Comparison of ENCODE assay signal across 29 cellular contexts in the genomic region with DNA sequence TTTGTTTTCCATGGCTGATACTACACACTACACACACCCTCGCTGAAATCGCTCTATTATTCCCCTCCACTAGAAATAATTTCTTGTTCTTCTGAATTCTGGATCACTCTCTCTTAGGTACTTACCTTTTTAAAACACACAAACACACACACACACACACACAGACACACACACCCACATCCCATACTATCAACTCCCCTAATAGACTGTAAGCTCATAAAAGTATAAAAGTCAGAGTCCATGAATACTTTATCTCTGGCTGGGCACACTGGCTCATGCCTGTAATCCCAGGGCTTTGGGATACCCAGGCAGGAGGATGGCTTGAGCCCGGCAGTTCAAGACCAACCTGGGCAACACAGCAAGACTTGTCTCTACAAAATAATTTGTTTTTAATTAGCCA.
"Had no signal": no experiment of that assay in that cellular context is flagged by ENCODE, and none has a peak within 500 bp of the region (broad histone marks: within the 10 kb centered on the region; RNA-seq: fewer than 3 reads in every experiment).

No MANE protein-coding gene starts in this region.

- H3K27ac ChIP-seq: dorsolateral prefrontal cortex, epithelial cell of prostate, gastrocnemius medialis, heart right ventricle, lower lobe of right lung, neural progenitor cell, parathyroid adenoma, right lobe of liver, testis, tibial nerve, upper lobe of right lung, uterus had no signal

- H3K4me1 Mint-ChIP-seq: neural progenitor cell had no signal

- H3K27ac Mint-ChIP-seq: immature natural killer cell; natural killer cell treated with Interleukin-12 subunit alpha and Interleukin-12 subunit beta and Interleukin-15 and Interleukin-18, amount 100 ng/mL, for 72 hours; neural progenitor cell; progenitor cell of endocrine pancreas had no signal

- H3K4me3 Mint-ChIP-seq: immature natural killer cell; natural killer cell treated with Interleukin-12 subunit alpha and Interleukin-12 subunit beta and Interleukin-15 and Interleukin-18, amount 100 ng/mL, for 72 hours; neural progenitor cell; stimulated activated memory B cell treated with anti-CD40 and anti-IgM and Interleukin-4, amounts not matched to agents 10 μg/mL and 1 μg/mL and 100 μg/mL, for 72 hours had no signal

- H3K36me3 Mint-ChIP-seq: immature natural killer cell; natural killer cell treated with Interleukin-12 subunit alpha and Interleukin-12 subunit beta and Interleukin-15 and Interleukin-18, amount 100 ng/mL, for 72 hours had no signal

- DNase-seq: cerebellar nuclear complex; dorsolateral prefrontal cortex; effector CD4-positive, alpha-beta T cell; foreskin fibroblast; gastrocnemius medialis; heart right ventricle; hypothalamus; immature natural killer cell; islet precursor cell; kidney glomerular epithelial cell; left ventricle myocardium superior; lower lobe of right lung; naive B cell; right lobe of liver; stimulated activated CD4-positive, alpha-beta T cell treated with anti-CD3 and anti-CD28 coated beads, Interleukin-4, amount 100 ng/mL, for 4 hours; stimulated activated naive CD8-positive, alpha-beta T cell treated with anti-CD3 and anti-CD28 coated beads, Interleukin-15, Interleukin-2, amounts not matched to agents 100 U/mL and 50 U/mL, for 24 hours; substantia nigra; testis; upper lobe of right lung; uterus had no signal

- H3K9me3 ChIP-seq: gastrocnemius medialis, lower lobe of right lung, right lobe of liver, testis, tibial nerve, upper lobe of right lung, uterus had no signal

- H3K36me3 ChIP-seq: gastrocnemius medialis, heart right ventricle, lower lobe of right lung, neural progenitor cell, right lobe of liver, tibial nerve, upper lobe of right lung, uterus had no signal

- H3K4me1 ChIP-seq: gastrocnemius medialis, heart right ventricle, lower lobe of right lung, neural progenitor cell, parathyroid adenoma, right lobe of liver, testis, tibial nerve, upper lobe of right lung, uterus had no signal

- ATAC-seq: esophagus mucosa; gastrocnemius medialis; heart right ventricle; left ventricle myocardium superior; lower lobe of right lung; natural killer cell treated with Interleukin-12 subunit alpha and Interleukin-12 subunit beta and Interleukin-15 and Interleukin-18, amount 100 ng/mL, for 72 hours; right lobe of liver; stimulated activated memory B cell treated with anti-CD40 and anti-IgM and Interleukin-4, amounts not matched to agents 10 μg/mL and 1 μg/mL and 100 μg/mL, for 72 hours; stimulated activated naive CD8-positive, alpha-beta T cell treated with anti-CD3 and anti-CD28 coated beads, Interleukin-15, Interleukin-2, amounts not matched to agents 100 U/mL and 50 U/mL, for 24 hours; upper lobe of right lung had no signal

- H3K27me3 Mint-ChIP-seq: naive B cell; progenitor cell of endocrine pancreas; stimulated activated memory B cell treated with anti-CD40 and anti-IgM and Interleukin-4, amounts not matched to agents 10 μg/mL and 1 μg/mL and 100 μg/mL, for 72 hours had no signal

- H3K9me3 Mint-ChIP-seq: immature natural killer cell; natural killer cell treated with Interleukin-12 subunit alpha and Interleukin-12 subunit beta and Interleukin-15 and Interleukin-18, amount 100 ng/mL, for 72 hours; stimulated activated memory B cell treated with anti-CD40 and anti-IgM and Interleukin-4, amounts not matched to agents 10 μg/mL and 1 μg/mL and 100 μg/mL, for 72 hours had no signal

- H3K4me3 ChIP-seq: dorsolateral prefrontal cortex, gastrocnemius medialis, heart right ventricle, lower lobe of right lung, neural progenitor cell, right lobe of liver, smooth muscle cell, testis, tibial nerve, upper lobe of right lung, uterus had no signal

- H3K27me3 ChIP-seq: dorsolateral prefrontal cortex, gastrocnemius medialis, heart right ventricle, neural progenitor cell, right lobe of liver, testis, tibial nerve, upper lobe of right lung, uterus had no signal
